Comparison of ENCODE assay signal across 12 cellular contexts in the genomic region with DNA sequence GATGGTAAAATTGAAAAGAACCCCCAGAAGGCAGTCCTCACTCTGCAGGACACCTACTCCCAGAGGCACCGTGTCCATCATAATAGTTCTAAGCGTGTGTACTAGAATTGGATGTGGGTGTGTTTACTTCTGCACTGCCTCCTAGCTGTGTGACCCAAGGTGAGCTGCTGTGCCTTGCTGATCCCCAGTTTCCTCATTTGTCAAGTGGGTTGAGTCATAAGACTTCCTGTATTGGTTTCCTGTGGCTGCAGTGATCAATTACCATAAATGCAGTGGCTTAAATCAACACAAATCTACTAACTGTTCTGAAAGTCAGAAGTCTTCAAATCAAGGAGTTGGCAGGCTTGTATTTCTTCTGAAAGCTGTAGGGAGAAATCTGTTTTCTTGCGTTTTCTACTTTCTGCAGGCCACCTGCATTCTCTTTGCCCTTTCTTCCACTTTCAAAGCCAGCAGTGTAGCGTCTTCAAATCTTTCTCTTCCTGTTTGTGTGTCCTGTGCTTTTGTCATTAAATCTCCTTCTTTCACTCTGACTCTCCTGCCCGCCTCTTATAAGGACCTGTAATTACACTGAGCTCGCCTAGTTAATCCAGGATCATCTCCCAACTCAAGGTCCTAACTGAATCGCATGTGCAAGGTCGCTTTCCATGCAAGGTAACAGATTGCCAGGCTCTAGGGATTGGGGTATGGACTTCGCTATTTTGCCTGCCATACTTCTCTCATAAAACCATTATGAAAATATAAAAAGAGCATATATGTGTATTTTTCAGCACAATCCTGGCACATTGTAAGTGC. TPM values are rescaled to one million over a fixed set of nuclear protein-coding genes. Genes with fewer than 3 reads are reported as not detected.
DNase-seq lines count a peak whose midpoint lies in the region; ATAC-seq, FAIRE-seq and TF ChIP-seq lines count a peak whose summit lies in the region.
"Had no signal": no experiment of that assay in that cellular context is flagged by ENCODE, and none has a peak within 500 bp of the region (broad histone marks: within the 10 kb centered on the region; RNA-seq: fewer than 3 reads in every experiment).

No MANE protein-coding gene starts in this region.

- TF ChIP-seq POLR2A in Peyer's patch (IDR thresholded peaks at IDR 0.05), result no peak

- no peaks in the 10 kb centered on the region for H4K20me1 ChIP-seq in BLaER1 treated with 17β-estradiol and CSF1 and Interleukin-3, amounts not matched to agents 10 nM and 100 nM

- H3K4me2 ChIP-seq in BLaER1 treated with 17β-estradiol and CSF1 and Interleukin-3, amounts not matched to agents 10 nM and 100 nM, result peak overlapping the region; percentile 66 to 87 (median 78)

- peak overlapping the region in 3 of 11 experiments; percentile 1 to 46 (median 20); a peak in 3 of 22 replicates for H3K9ac ChIP-seq in BLaER1 treated with 17β-estradiol and CSF1 and Interleukin-3, amounts not matched to agents 10 nM and 100 nM

- ATAC-seq in GM18909 (IDR thresholded peaks at IDR 0.05; ENCODE audit: poor library complexity, unreplicated experiment) (peak; percentile 70), GM19023 (IDR thresholded peaks at IDR 0.05; ENCODE audit: unreplicated experiment) (no peak), HG02678 (IDR thresholded peaks at IDR 0.05; ENCODE audit: unreplicated experiment) (no peak)

- peak; percentile 83 to 87 for DNase-seq in NCI-H524 (lab: John Stamatoyannopoulos, UW)
- no peak for DNase-seq in bronchial epithelial cell (ENCODE audit: low read depth)
- DNase-seq in Peyer's patch, result no peak
- no peak for DNase-seq in retina
- DNase-seq: islet precursor cell, NCI-H1930 had no signal

- peaks cover 29 to 45% (median 34%) of the 10 kb centered on the region in 10 experiments for H3K4me1 ChIP-seq in BLaER1 treated with 17β-estradiol and CSF1 and Interleukin-3, amounts not matched to agents 10 nM and 100 nM
- H3K4me1 ChIP-seq in Peyer's patch, result no peaks in the 10 kb centered on the region
- H3K4me1 ChIP-seq: prostate gland had no signal

- no peaks in the 10 kb centered on the region for H3K9me3 ChIP-seq in BLaER1 treated with 17β-estradiol and CSF1 and Interleukin-3, amounts not matched to agents 10 nM and 100 nM (replicated peaks in 1 of 11)
- H3K9me3 ChIP-seq in Peyer's patch, result no peaks in the 10 kb centered on the region
- H3K9me3 ChIP-seq: prostate gland had no signal

- peak overlapping the region in 8 of 11 experiments; percentile 29 to 66 (median 54); a peak in 13 of 22 replicates for H3K27ac ChIP-seq in BLaER1 treated with 17β-estradiol and CSF1 and Interleukin-3, amounts not matched to agents 10 nM and 100 nM
- no peak overlapping the region for H3K27ac ChIP-seq in Peyer's patch
- H3K27ac ChIP-seq: prostate gland had no signal

- FAIRE-seq in bronchial epithelial cell (lab: Jason Lieb, UNC), result peak; percentile 36
- FAIRE-seq: endometrium had no signal

- TF ChIP-seq CTCF in bronchial epithelial cell (IDR thresholded peaks at IDR 0.05; ENCODE audit: insufficient read depth, low read length, severe bottlenecking) (no peak), Peyer's patch (IDR thresholded peaks at IDR 0.05) (no peak)

- no peaks in the 10 kb centered on the region for H3K27me3 ChIP-seq in BLaER1 treated with 17β-estradiol and CSF1 and Interleukin-3, amounts not matched to agents 10 nM and 100 nM
- H3K27me3 ChIP-seq in bronchial epithelial cell (ENCODE audit: control insufficient read depth, insufficient read depth, low read length), result no peaks in the 10 kb centered on the region
- no peaks in the 10 kb centered on the region for H3K27me3 ChIP-seq in Peyer's patch

- H3K4me3 ChIP-seq in BLaER1 treated with 17β-estradiol and CSF1 and Interleukin-3, amounts not matched to agents 10 nM and 100 nM, result peak overlapping the region in 1 of 10 experiments; percentile 3; a peak in 1 of 20 replicates
- H3K4me3 ChIP-seq in bronchial epithelial cell (ENCODE audit: low read depth, low read length), result no peak overlapping the region
- no peak overlapping the region for H3K4me3 ChIP-seq in Peyer's patch
- H3K4me3 ChIP-seq: prostate gland had no signal

- no peaks in the 10 kb centered on the region for H3K36me3 ChIP-seq in BLaER1 treated with 17β-estradiol and CSF1 and Interleukin-3, amounts not matched to agents 10 nM and 100 nM
- H3K36me3 ChIP-seq in bronchial epithelial cell (ENCODE audit: control insufficient read depth, insufficient read depth, low read length), result no peaks in the 10 kb centered on the region
- H3K36me3 ChIP-seq in Peyer's patch, result no peaks in the 10 kb centered on the region
- H3K36me3 ChIP-seq: prostate gland had no signal

RNA-seq across cellular contexts. Expression of a gene that starts 59.0 kb away (rescaled TPM):
- total RNA-seq in bronchial epithelial cell (11.6 and 17.0 TPM in 2 replicates), Peyer's patch (100 to 1,000 TPM in 1 of 4 donors, 10 to 100 TPM in 3; 15.8 to 213 (median 25.2) TPM)

Comparison
In these comparisons a context has a peak if more than half of its experiments do, and no peak if none do; other contexts are left out.
1. H3K27ac ChIP-seq: peak in BLaER1 treated with 17β-estradiol and CSF1 and Interleukin-3, amounts not matched to agents 10 nM and 100 nM (8 of 11); none in Peyer's patch (0 of 4).
2. DNase-seq: peak in NCI-H524 (2 of 2); none in bronchial epithelial cell (single experiment), Peyer's patch (0 of 3) and retina (single experiment).